ENCODE assay signal across 16 cellular contexts in the genomic region with DNA sequence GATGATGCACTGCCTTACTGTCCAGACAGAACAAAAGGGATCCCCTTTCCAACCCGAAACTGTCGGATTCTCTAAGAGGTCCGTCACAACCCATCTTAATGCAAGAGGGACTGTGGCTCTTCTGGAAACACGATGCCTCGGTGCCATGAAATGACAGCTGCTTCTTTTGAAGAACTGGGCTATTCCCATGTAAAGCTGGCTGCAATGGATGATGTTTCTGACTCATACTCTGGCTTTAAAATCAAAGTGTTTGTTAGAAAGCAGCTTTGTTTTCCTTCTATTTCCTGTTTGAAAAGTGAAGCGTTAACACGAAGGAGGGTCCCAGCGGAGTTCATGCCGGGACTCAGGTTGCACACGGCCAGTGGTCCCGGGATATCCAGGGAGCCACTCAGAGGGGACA. TPM values are rescaled to one million over a fixed set of nuclear protein-coding genes. Genes with fewer than 3 reads are reported as not detected.
"Had no signal": no experiment of that assay in that cellular context is flagged by ENCODE, and none has a peak within 500 bp of the region (broad histone marks: within the 10 kb centered on the region; RNA-seq: fewer than 3 reads in every experiment).

No MANE protein-coding gene starts in this region.

- H3K4me2 ChIP-seq: smooth muscle cell had no signal

- H3K36me3 ChIP-seq: right atrium auricular region, transverse colon had no signal

- ATAC-seq: activated CD8-positive, alpha-beta T cell treated with anti-CD3 and anti-CD28 coated beads for 36 hours; left cardiac atrium; naive thymus-derived CD8-positive, alpha-beta T cell; stimulated activated effector memory CD8-positive, alpha-beta T cell treated with anti-CD3 and anti-CD28 coated beads, Interleukin-12 subunit alpha, Interleukin-12 subunit beta, amount 100 ng/mL, for 72 hours had no signal

- H3K9me3 ChIP-seq: right atrium auricular region, transverse colon had no signal

- H3K4me1 ChIP-seq: right atrium auricular region, transverse colon had no signal

- DNase-seq: activated CD4-positive, alpha-beta T cell treated with anti-CD3 and anti-CD28 coated beads for 4 hours; activated CD8-positive, alpha-beta memory T cell treated with anti-CD3 and anti-CD28 coated beads, Interleukin-2, amount 50 U/mL, for 4 hours; activated CD8-positive, alpha-beta T cell treated with anti-CD3 and anti-CD28 coated beads for 36 hours; aorta; hypothalamus; immature natural killer cell; left cardiac atrium; naive thymus-derived CD8-positive, alpha-beta T cell; transverse colon had no signal

- H3K4me3 ChIP-seq: lung, right atrium auricular region, smooth muscle cell, transverse colon had no signal

- H3K27ac ChIP-seq: right atrium auricular region, transverse colon, VCaP had no signal

- H3K27me3 ChIP-seq: right atrium auricular region, transverse colon had no signal

RNA-seq across cellular contexts. Expression of gene TP53AIP1, which starts 3.1 kb away (rescaled TPM):
- total RNA-seq: activated CD8-positive, alpha-beta T cell treated with anti-CD3 and anti-CD28 coated beads for 36 hours; aorta; glomerular endothelial cell; left cardiac atrium; naive thymus-derived CD8-positive, alpha-beta T cell; posterior vena cava; right atrium auricular region had no signal
- polyA plus RNA-seq: aorta; immature natural killer cell; naive thymus-derived CD8-positive, alpha-beta T cell had no signal

RNA-seq across cellular contexts. Expression of gene KCNJ5, which starts 48.4 kb away (rescaled TPM):
- total RNA-seq: activated CD8-positive, alpha-beta T cell treated with anti-CD3 and anti-CD28 coated beads for 36 hours; naive thymus-derived CD8-positive, alpha-beta T cell; smooth muscle cell had no signal
- polyA plus RNA-seq: immature natural killer cell; naive thymus-derived CD8-positive, alpha-beta T cell had no signal
